Comparison of ENCODE assay signal across 8 cellular contexts in genomic region chr1:165632152-165632469, GRCh38. TPM values are rescaled to one million over a fixed set of nuclear protein-coding genes. Genes with fewer than 3 reads are reported as not detected.
DNase-seq lines count a peak whose midpoint lies in the region; ATAC-seq, FAIRE-seq and TF ChIP-seq lines count a peak whose summit lies in the region.
"Had no signal": no experiment of that assay in that cellular context is flagged by ENCODE, and none has a peak within 500 bp of the region (broad histone marks: within the 10 kb centered on the region; RNA-seq: fewer than 3 reads in every experiment).

No MANE protein-coding gene starts in this region.

- POLR2A ChIA-PET in K562 (lab: Yijun Ruan, JAX): interaction anchor here (0.6 to 2.3 kb wide), 6 partner anchors 9 to 66 kb away, joined by 3 to 9 read pairs (median 4); no protein-coding TSS in a partner anchor

- H3K9ac ChIP-seq in HUES64 (ENCODE audit: low read depth, low read length) (peak overlapping the region; percentile 69), K562 (ENCODE audit: insufficient read depth in 1 of 2, low read depth in 2 of 2, low read length in 2 of 2) (peak overlapping the region; percentile 92 to 95; a peak in 3 of 4 replicates)

- H3K9me1 ChIP-seq in K562 (ENCODE audit: control insufficient read depth, insufficient read depth, low read length): no peaks in the 10 kb centered on the region

- CTCF ChIA-PET in K562 (lab: Yijun Ruan, JAX; ENCODE audit: low intra/inter-chr PET ratio): no interaction called here

- H3K4me1 ChIP-seq in HUES64 (ENCODE audit: insufficient read depth, low read length): peaks cover 29% of the 10 kb centered on the region
- peaks cover 13 to 30% of the 10 kb centered on the region in 2 experiments; a peak in 4 of 5 replicates for H3K4me1 ChIP-seq in K562 (replicated peaks in 1 of 2; ENCODE audit: control insufficient read depth in 2 of 2, insufficient read depth in 2 of 2, low read length in 2 of 2)
- peaks cover 8% of the 10 kb centered on the region for H3K4me1 ChIP-seq in thymus (ENCODE audit: control insufficient read depth, insufficient read depth, low read length)

- peaks cover 26% of the 10 kb centered on the region; the same call in 2 of the 3 replicates for H3K79me2 ChIP-seq in K562 (ENCODE audit: control insufficient read depth, insufficient read depth, low read length)

- DNase-seq in K562 (ENCODE audit: extremely low read depth in 1 of 4, low spot score in 3 of 4) (no peak), NCI-H2029 (lab: John Stamatoyannopoulos, UW) (no peak)

- in situ Hi-C loops in K562 (cut with MboI): no loop called here

- H3K4me3 ChIP-seq in HUES64 (ENCODE audit: low read length): peak overlapping the region; percentile 96
- peak overlapping the region; percentile 74 for H3K4me3 ChIP-seq in K562
- peak overlapping the region; percentile 58 for H3K4me3 ChIP-seq in thymus (ENCODE audit: low read length)

- ATAC-seq in K562 (no peak), HG03439 (IDR thresholded peaks at IDR 0.05; ENCODE audit: unreplicated experiment) (no peak), GM21786 (IDR thresholded peaks at IDR 0.05; ENCODE audit: unreplicated experiment) (no peak)

- no peak for TF ChIP-seq CTCF in K562 (IDR thresholded peaks at IDR 0.05 in 2 of 3, conservative IDR thresholded peaks at IDR 0.05 in 1 of 3; ENCODE audit: insufficient read depth in 2 of 3, low read depth in 1 of 3, low read length in 3 of 3)

- TSS peak; percentile 47 for BruUV-seq in K562 (replicated peaks; lab: Mats Ljungman, UMichigan)

- no peak for TF ChIP-seq RAD21 in K562 (CRISPR knock-in tag; conservative IDR thresholded peaks at IDR 0.05 in 1 of 2, IDR thresholded peaks at IDR 0.05 in 1 of 2)

- TF ChIP-seq POLR2A in K562 (conservative IDR thresholded peaks at IDR 0.05): no peak

- H3K4me2 ChIP-seq in K562 (ENCODE audit: insufficient read depth, low read length): peak overlapping the region; percentile 97

- H2AFZ ChIP-seq in K562 (ENCODE audit: low read depth, low read length): peak overlapping the region; percentile 100

- FAIRE-seq in K562 (lab: Jason Lieb, UNC): no peak
- FAIRE-seq: islet of Langerhans had no signal

- 0 out of 2 replicates have a peak, but pooled peaks have one; percentile 11 for TF ChIP-seq EP300 in K562 (IDR thresholded peaks at IDR 0.05; ENCODE audit: low read length)

- H3K9me3 ChIP-seq in HUES64 (ENCODE audit: insufficient read depth, low read depth, low read length): no peaks in the 10 kb centered on the region
- H3K9me3 ChIP-seq in K562 (replicated peaks; ENCODE audit: control insufficient read depth, insufficient read depth, low read depth, low read length): no peaks in the 10 kb centered on the region
- H3K9me3 ChIP-seq in thymus (ENCODE audit: control insufficient read depth): no peaks in the 10 kb centered on the region

- peaks cover 6% of the 10 kb centered on the region; the same call in 1 of the 2 replicates for H3K27me3 ChIP-seq in HUES64 (ENCODE audit: insufficient read depth, low read length)
- no peaks in the 10 kb centered on the region for H3K27me3 ChIP-seq in K562 (ENCODE audit: control insufficient read depth in 2 of 2, insufficient read depth in 2 of 2, low read length in 2 of 2)
- H3K27me3 ChIP-seq in layer of hippocampus (ENCODE audit: control insufficient read depth, insufficient read depth, low read length): no peaks in the 10 kb centered on the region
- peaks cover 4% of the 10 kb centered on the region for H3K27me3 ChIP-seq in thymus (ENCODE audit: control insufficient read depth, insufficient read depth)

- H3K36me3 ChIP-seq in HUES64 (ENCODE audit: insufficient read depth, low read length): peaks cover 3% of the 10 kb centered on the region; the same call in 1 of the 2 replicates
- no peaks in the 10 kb centered on the region; the same call in 2 of the 3 replicates for H3K36me3 ChIP-seq in K562 (ENCODE audit: control insufficient read depth, insufficient read depth, low read length)
- H3K36me3 ChIP-seq in thymus (ENCODE audit: control insufficient read depth, insufficient read depth): no peaks in the 10 kb centered on the region

- 9% methylated on average over 5 of the region's 5 CpGs for WGBS in HUES64
- WGBS in K562 (ENCODE audit: insufficient coverage, low coverage, missing lambda C conversion rate): 6% methylated on average over 5 of the region's 5 CpGs
- 44% methylated on average over 5 of the region's 5 CpGs for WGBS in thymus

- intact Hi-C loops in K562 (cut with micrococcal nuclease): no loop called here

- H3K27ac ChIP-seq in HUES64 (ENCODE audit: low read depth, low read length) (no peak overlapping the region), K562 (ENCODE audit: extremely low read depth, low read depth, low read length) (peak overlapping the region; percentile 98; the same call in 2 of the 3 replicates), layer of hippocampus (ENCODE audit: low read depth, low read length) (peak overlapping the region; percentile 93), thymus (ENCODE audit: low read depth) (no peak overlapping the region)

- H4K20me1 ChIP-seq in K562 (replicated peaks; ENCODE audit: control insufficient read depth, insufficient read depth, low read length): no peaks in the 10 kb centered on the region

TF ChIP-seq in K562, 482 proteins besides CTCF, POLR2A, EP300 and RAD21 (continues in another document):
- peak; percentile 43; the same call in 1 of the 2 replicates for TF ChIP-seq ETV5 (CRISPR knock-in tag; IDR thresholded peaks at IDR 0.05; ENCODE audit: low read depth)
- no peak for TF ChIP-seq E2F5 (CRISPR knock-in tag; IDR thresholded peaks at IDR 0.05)
- no peak for TF ChIP-seq ELF4 (CRISPR knock-in tag; IDR thresholded peaks at IDR 0.05)
- 0 out of 2 replicates have a peak, but pooled peaks have one; percentile 8 for TF ChIP-seq ETV1 (tag; conservative IDR thresholded peaks at IDR 0.05; ENCODE audit: low read depth)
- TF ChIP-seq ATF1 (CRISPR knock-in tag; IDR thresholded peaks at IDR 0.05): no peak
- peak; percentile 24; the same call in 1 of the 2 replicates for TF ChIP-seq ATF1 (tag; IDR thresholded peaks at IDR 0.05)
- TF ChIP-seq SMAD4 (CRISPR knock-in tag; conservative IDR thresholded peaks at IDR 0.05): no peak
- TF ChIP-seq HDGF (IDR thresholded peaks at IDR 0.05): peak; percentile 85; the same call in 1 of the 2 replicates
- TF ChIP-seq ZNF589 (CRISPR knock-in tag; IDR thresholded peaks at IDR 0.05; ENCODE audit: low read depth): no peak
- TF ChIP-seq NCOA4 (IDR thresholded peaks at IDR 0.05; ENCODE audit: partially characterized antibody): peak; percentile 19
- peak; percentile 19; the same call in 1 of the 2 replicates for TF ChIP-seq MTA1 (IDR thresholded peaks at IDR 0.05; ENCODE audit: borderline replicate concordance)
- TF ChIP-seq ZNF740 (CRISPR knock-in tag; IDR thresholded peaks at IDR 0.05): no peak
- no peak for TF ChIP-seq ZNF740 (tag; IDR thresholded peaks at IDR 0.05)
- no peak for TF ChIP-seq ZNF197 (CRISPR knock-in tag; IDR thresholded peaks at IDR 0.05; ENCODE audit: low read depth)
- TF ChIP-seq CC2D1A (IDR thresholded peaks at IDR 0.05): 0 out of 2 replicates have a peak, but pooled peaks have one; percentile 18
- no peak for TF ChIP-seq SIX5 (IDR thresholded peaks at IDR 0.05; ENCODE audit: borderline replicate concordance in 1 of 2, insufficient read depth in 1 of 2, low read depth in 1 of 2, low read length in 2 of 2)
- TF ChIP-seq ZNF551 (CRISPR knock-in tag; IDR thresholded peaks at IDR 0.05): no peak

RNA-seq across cellular contexts. Expression of gene MGST3, which starts 1.1 kb away (rescaled TPM):
- polyA plus RNA-seq in HUES64 (2013, experiment 1 of 2): 97.6 TPM
- polyA plus RNA-seq in HUES64 (2013, experiment 2 of 2): 93.1 TPM
- 35.8 and 55.6 TPM in 2 replicates for total RNA-seq in K562 (2011; cell fraction: chromatin; rRNA removed; ENCODE audit: low replicate concordance)
- total RNA-seq in K562 (2011; cell fraction: nucleolus; rRNA removed): 29.2 and 42.6 TPM in 2 replicates
- total RNA-seq in K562 (2011; cell fraction: nucleoplasm; rRNA removed): 66.3 and 86.9 TPM in 2 replicates
- total RNA-seq in K562 (2014; rRNA removed): 69.9 and 70.7 TPM in 2 replicates
- 92.8 and 95.1 TPM in 2 replicates for total RNA-seq in K562 (2014; rRNA removed; fragmentation: Illumina TruSeq; extraction: Trizol)
- 99.5 and 105 TPM in 2 replicates for total RNA-seq in K562 (2015; rRNA removed; fragmentation: Illumina TruSeq; extraction: Trizol)
- 77.0 and 82.0 TPM in 2 replicates for total RNA-seq in K562 (2021)
- 109 and 112 TPM in 2 replicates for polyA plus RNA-seq in K562 (2011; rRNA removed)
- polyA plus RNA-seq in K562 (2011; cell fraction: cytosol; rRNA removed): 137 and 139 TPM in 2 replicates
- polyA plus RNA-seq in K562 (2011; cell fraction: nucleus; rRNA removed): 105 and 159 TPM in 2 replicates
- 151 and 161 TPM in 2 replicates for polyA plus RNA-seq in K562 (2012)
- polyA plus RNA-seq in K562 (2014; fragmentation: Illumina TruSeq; extraction: Trizol): 82.0 and 98.7 TPM in 2 replicates
- 100 to 1,000 TPM; 255 to 287 TPM for polyA plus RNA-seq in K562 (2014; fragmentation: Nextera tagmentation; extraction: Ambion mirVana)
- polyA plus RNA-seq in K562 (2014; rRNA removed): 121 and 157 TPM in 2 replicates
- polyA minus RNA-seq in K562 (2011; rRNA and poly(A)+ RNA removed): 30.3 and 34.9 TPM in 2 replicates
- polyA minus RNA-seq in K562 (2011; cell fraction: cytosol; rRNA and poly(A)+ RNA removed): 20.8 and 22.8 TPM in 2 replicates
- 12.7 and 27.3 TPM in 2 replicates for polyA minus RNA-seq in K562 (2011; cell fraction: nucleus; rRNA and poly(A)+ RNA removed)
- 107 TPM for polyA plus RNA-seq in thymus

Comparison
In these comparisons a context has a peak if more than half of its experiments do, and no peak if none do; other contexts are left out.
1. H3K27ac ChIP-seq: peak in K562 (single experiment) and layer of hippocampus (single experiment); none in HUES64 (single experiment) and thymus (single experiment).
2. Peak in every context shown above with its lines, with median percentiles within 50 percentile points of each other: H3K4me3 ChIP-seq.